In genomic region chr3:186444974-186445373, GRCh38 we compare ENCODE assay signal across 29 cellular contexts.
"Had no signal": no experiment of that assay in that cellular context is flagged by ENCODE, and none has a peak within 500 bp of the region (broad histone marks: within the 10 kb centered on the region; RNA-seq: fewer than 3 reads in every experiment).

No MANE protein-coding gene starts in this region.

- H3K36me3 ChIP-seq: brain microvascular endothelial cell, gastrocnemius medialis, WERI-Rb-1 had no signal

- H3K4me3 ChIP-seq: coronary artery, dorsolateral prefrontal cortex, gastrocnemius medialis had no signal

- DNase-seq: activated B cell treated with CpG ODN at 0.5 μM for 24 hours; activated CD4-positive, alpha-beta T cell treated with anti-CD3 and anti-CD28 coated beads for 48 hours; activated CD4-positive, alpha-beta T cell treated with anti-CD3 and anti-CD28 coated beads, Interleukin-2, amount 50 U/mL, for 1 hour; activated CD4-positive, alpha-beta T cell treated with anti-CD3 and anti-CD28 coated beads, Interleukin-2, amount 50 U/mL, for 48 hours; activated CD8-positive, alpha-beta memory T cell treated with anti-CD3 and anti-CD28 coated beads for 24 hours; activated CD8-positive, alpha-beta T cell treated with anti-CD3 and anti-CD28 coated beads for 36 hours; activated effector memory CD4-positive, alpha-beta T cell treated with Interleukin-2 at 50 U/mL for 16 hours; activated gamma-delta T cell treated with Interleukin-2 at 50 U/mL for 16 hours; activated naive CD4-positive, alpha-beta T cell treated with anti-CD3 and anti-CD28 coated beads, Interleukin-2, amount 50 U/mL, for 16 hours; activated naive CD4-positive, alpha-beta T cell treated with Interleukin-2 at 50 U/mL for 16 hours; activated T-cell treated with anti-CD3 and anti-CD28 coated beads, Interleukin-2, amount 50 U/mL, for 4 hours; amniotic stem cell; anterior cingulate cortex; brain microvascular endothelial cell; dorsolateral prefrontal cortex; effector memory CD4-positive, alpha-beta T cell; endodermal cell; foreskin keratinocyte; gastrocnemius medialis; T-helper 1 cell; T-helper 17 cell; T1000; WERI-Rb-1 had no signal

- FAIRE-seq: astrocyte, bronchial epithelial cell had no signal

- H3K9me3 ChIP-seq: gastrocnemius medialis had no signal

- H3K4me1 ChIP-seq: foreskin keratinocyte, gastrocnemius medialis had no signal

- H3K27me3 ChIP-seq: dorsolateral prefrontal cortex, gastrocnemius medialis had no signal

- H3K27ac ChIP-seq: brain microvascular endothelial cell, coronary artery, dorsolateral prefrontal cortex, foreskin keratinocyte, gastrocnemius medialis, WERI-Rb-1 had no signal

- ATAC-seq: activated CD4-positive, CD25-positive, alpha-beta regulatory T cell treated with anti-CD3 and anti-CD28 coated beads, Interleukin-2, amount 50 U/mL, for 24 hours; activated CD8-positive, alpha-beta T cell treated with anti-CD3 and anti-CD28 coated beads for 36 hours; activated T-cell treated with anti-CD3 and anti-CD28 coated beads, Interleukin-2, amount 50 U/mL, for 4 hours; activated T-helper 17 cell treated with anti-CD3 and anti-CD28 coated beads, Interleukin-2, amount 50 U/mL, for 72 hours; esophagus mucosa; foreskin keratinocyte; gastrocnemius medialis; T-helper 17 cell had no signal
